1 cellular context compared by ENCODE assay signal in the genomic region with DNA sequence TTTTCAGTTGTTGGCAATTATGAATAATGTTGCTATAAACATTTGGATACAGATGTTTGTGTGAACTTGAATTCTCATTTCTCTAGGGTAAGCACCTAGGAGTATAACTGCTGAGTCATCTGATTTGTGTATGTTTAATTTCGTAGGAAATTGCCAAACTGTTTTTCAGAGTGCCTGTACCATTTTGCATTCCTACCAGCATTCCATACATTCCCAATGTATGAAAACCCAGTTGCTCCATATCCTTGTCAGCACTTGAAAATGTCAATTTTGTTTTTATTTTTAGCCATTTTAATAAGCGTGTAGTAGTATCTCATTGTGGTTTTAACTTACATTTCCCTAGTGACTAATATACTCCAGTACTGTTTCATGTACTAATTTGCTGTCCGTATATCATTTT.
A peak's percentile ranks its signal among the peaks of the same experiment; 100 is the strongest.
TF ChIP-seq lines count a peak whose summit lies in the region.

No MANE protein-coding gene starts in this region.

TF ChIP-seq in K562, 482 proteins besides CTCF, POLR2A, EP300 and RAD21 (continued from another document):
- TF ChIP-seq ZNF232 (CRISPR knock-in tag; IDR thresholded peaks at IDR 0.05) (no peak), CHCHD3 (CRISPR knock-in tag; IDR thresholded peaks at IDR 0.05) (no peak), ZKSCAN1 (IDR thresholded peaks at IDR 0.05; ENCODE audit: low read depth, low read length) (no peak), RBBP5 (IDR thresholded peaks at IDR 0.05; ENCODE audit: borderline replicate concordance, insufficient read depth, low read length, poor library complexity, severe bottlenecking) (no peak), RBM17 (IDR thresholded peaks at IDR 0.05; ENCODE audit: borderline replicate concordance, low read depth, low read length) (no peak), MAFF (IDR thresholded peaks at IDR 0.05; ENCODE audit: low read length) (peak; percentile 99), TBL1XR1 (IDR thresholded peaks at IDR 0.05; ENCODE audit: low read length in 2 of 2) (no peak), CHD2 (IDR thresholded peaks at IDR 0.05; ENCODE audit: low read depth, low read length) (no peak), MAFK (IDR thresholded peaks at IDR 0.05; ENCODE audit: low read length) (peak; percentile 99), HOXB6 (CRISPR knock-in tag; IDR thresholded peaks at IDR 0.05; ENCODE audit: borderline replicate concordance) (no peak), NFE2L1 (tag; IDR thresholded peaks at IDR 0.05; ENCODE audit: borderline replicate concordance, low read depth) (peak; percentile 63), SMARCE1 (IDR thresholded peaks at IDR 0.05) (no peak), C11orf30 (IDR thresholded peaks at IDR 0.05; ENCODE audit: low read depth) (peak; percentile 96), HIVEP1 (CRISPR knock-in tag; IDR thresholded peaks at IDR 0.05) (no peak), PHB2 (IDR thresholded peaks at IDR 0.05; ENCODE audit: low read depth) (no peak), CCAR2 (IDR thresholded peaks at IDR 0.05; ENCODE audit: low read depth, low read length) (no peak), ZNF124 (CRISPR knock-in tag; IDR thresholded peaks at IDR 0.05) (no peak), DPF2 (IDR thresholded peaks at IDR 0.05) (no peak), POLR3A (IDR thresholded peaks at IDR 0.05; ENCODE audit: borderline replicate concordance, extremely low read depth, insufficient read depth, insufficient read length) (no peak), ZNF316 (IDR thresholded peaks at IDR 0.05) (peak; percentile 99)
- TF ChIP-seq, protein P1, sequence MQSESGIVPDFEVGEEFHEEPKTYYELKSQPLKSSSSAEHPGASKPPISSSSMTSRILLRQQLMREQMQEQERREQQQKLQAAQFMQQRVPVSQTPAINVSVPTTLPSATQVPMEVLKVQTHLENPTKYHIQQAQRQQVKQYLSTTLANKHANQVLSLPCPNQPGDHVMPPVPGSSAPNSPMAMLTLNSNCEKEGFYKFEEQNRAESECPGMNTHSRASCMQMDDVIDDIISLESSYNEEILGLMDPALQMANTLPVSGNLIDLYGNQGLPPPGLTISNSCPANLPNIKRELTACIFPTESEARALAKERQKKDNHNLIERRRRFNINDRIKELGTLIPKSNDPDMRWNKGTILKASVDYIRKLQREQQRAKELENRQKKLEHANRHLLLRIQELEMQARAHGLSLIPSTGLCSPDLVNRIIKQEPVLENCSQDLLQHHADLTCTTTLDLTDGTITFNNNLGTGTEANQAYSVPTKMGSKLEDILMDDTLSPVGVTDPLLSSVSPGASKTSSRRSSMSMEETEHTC (IDR thresholded peaks at IDR 0.05) = no peak
- TF ChIP-seq, protein P2, sequence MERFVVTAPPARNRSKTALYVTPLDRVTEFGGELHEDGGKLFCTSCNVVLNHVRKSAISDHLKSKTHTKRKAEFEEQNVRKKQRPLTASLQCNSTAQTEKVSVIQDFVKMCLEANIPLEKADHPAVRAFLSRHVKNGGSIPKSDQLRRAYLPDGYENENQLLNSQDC (CRISPR knock-in tag; IDR thresholded peaks at IDR 0.05) = no peak
